In the genomic region with DNA sequence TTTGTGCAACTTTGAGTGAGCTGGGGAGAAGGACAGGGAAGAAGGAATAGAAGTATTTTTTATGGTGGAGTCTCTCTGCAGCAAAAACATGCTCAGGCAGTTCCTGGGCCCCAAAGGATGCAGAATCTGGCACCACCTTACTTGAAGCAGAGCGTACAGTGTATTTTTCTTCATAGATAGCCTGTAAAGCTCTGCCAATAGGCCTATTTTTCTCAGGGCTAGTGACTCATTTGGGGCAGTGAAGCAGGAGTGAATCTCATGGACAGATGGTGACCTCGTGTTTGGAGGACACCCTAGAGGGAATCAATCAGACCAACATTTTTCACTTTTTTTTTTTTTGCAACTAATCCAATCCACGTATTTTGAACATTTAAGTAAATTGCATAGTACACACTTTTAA, we compare ENCODE assay signal across 17 cellular contexts.
A peak's percentile ranks its signal among the peaks of the same experiment; 100 is the strongest.
DNase-seq lines count a peak whose midpoint lies in the region; FAIRE-seq and TF ChIP-seq lines count a peak whose summit lies in the region.
"Had no signal": no experiment of that assay in that cellular context is flagged by ENCODE, and none has a peak within 500 bp of the region (broad histone marks: within the 10 kb centered on the region; RNA-seq: fewer than 3 reads in every experiment).

No MANE protein-coding gene starts in this region.

- DNase-seq in AG20443 (ENCODE audit: low spot score) = peak; percentile 31
- DNase-seq in NCI-H1694 (lab: John Stamatoyannopoulos, UW) = peak; percentile 28
- peak; percentile 77 for DNase-seq in cerebellum (ENCODE audit: low spot score)
- DNase-seq in occipital lobe (lab: John Stamatoyannopoulos, UW) = peak; percentile 9
- no peak for DNase-seq in DMS153 treated with DMSO at 0.1 percent for 48 hours (lab: John Stamatoyannopoulos, UW; ENCODE audit: unreplicated experiment)
- no peak for DNase-seq in activated CD4-positive, alpha-beta T cell treated with anti-CD3 and anti-CD28 coated beads for 4 hours
- DNase-seq in stimulated activated CD4-positive, alpha-beta T cell treated with anti-CD3 and anti-CD28 coated beads, Interleukin-2, amount 100 ng/mL, for 48 hours = no peak
- no peak for DNase-seq in GM12891 (ENCODE audit: insufficient read length, low spot score)
- DNase-seq: activated CD4-positive, CD25-positive, alpha-beta regulatory T cell treated with anti-CD3 and anti-CD28 coated beads, Interleukin-2, amount 50 U/mL, for 72 hours; CD4-positive, alpha-beta T cell; erythroblast; H9; NCI-H1930; stimulated activated naive B cell treated with anti-CD40 and anti-IgM and Interleukin-4, amounts not matched to agents 10 μg/mL and 1 μg/mL and 100 μg/mL, for 72 hours; T-helper 9 cell had no signal

- no peak for TF ChIP-seq POLR2A in GM12891 (IDR thresholded peaks at IDR 0.05; ENCODE audit: low read depth, low read length)

- FAIRE-seq in GM12891 (lab: Jason Lieb, UNC) = no peak
- FAIRE-seq: bronchial epithelial cell, keratinocyte had no signal

TF ChIP-seq in GM12891, 5 proteins besides CTCF, POLR2A, EP300 and RAD21:
- no peak for TF ChIP-seq TAF1 (IDR thresholded peaks at IDR 0.05; ENCODE audit: low read depth, low read length)
- no peak for TF ChIP-seq PAX5 (IDR thresholded peaks at IDR 0.05; ENCODE audit: insufficient read depth, low read length, severe bottlenecking)
- no peak for TF ChIP-seq SPI1 (IDR thresholded peaks at IDR 0.05; ENCODE audit: low read depth, low read length)
- TF ChIP-seq POLR2AphosphoS5 (IDR thresholded peaks at IDR 0.05; ENCODE audit: low read depth, low read length) = no peak
- no peak for TF ChIP-seq POU2F2 (IDR thresholded peaks at IDR 0.05; ENCODE audit: low read depth, low read length)
TF ChIP-seq in GM12891: peak in this region for 0.

Comparison
In these comparisons a context has a peak if more than half of its experiments do, and no peak if none do; other contexts are left out.
1. DNase-seq: peak in AG20443 (single experiment), NCI-H1694 (single experiment), cerebellum (single experiment) and occipital lobe (single experiment); none in DMS153 treated with DMSO at 0.1 percent for 48 hours (single experiment), activated CD4-positive, alpha-beta T cell treated with anti-CD3 and anti-CD28 coated beads for 4 hours (0 of 2), stimulated activated CD4-positive, alpha-beta T cell treated with anti-CD3 and anti-CD28 coated beads, Interleukin-2, amount 100 ng/mL, for 48 hours (0 of 2) and GM12891 (single experiment).